10 cellular contexts compared by ENCODE assay signal in genomic region chr2:31297751-31298150, GRCh38.
DNase-seq lines count a peak whose midpoint lies in the region; ATAC-seq and TF ChIP-seq lines count a peak whose summit lies in the region.
"Had no signal": no experiment of that assay in that cellular context is flagged by ENCODE, and none has a peak within 500 bp of the region (broad histone marks: within the 10 kb centered on the region; RNA-seq: fewer than 3 reads in every experiment).

No MANE protein-coding gene starts in this region.

- no peak overlapping the region for H3K18ac ChIP-seq in trophoblast cell (ENCODE audit: low read length)

- no peak overlapping the region for H2AFZ ChIP-seq in trophoblast cell (ENCODE audit: insufficient read depth, low read length, poor library complexity)

- no peak overlapping the region for H4K12ac ChIP-seq in trophoblast cell (ENCODE audit: low read depth, low read length)

- DNase-seq in NOMO-1 treated with DMSO at 0.1 percent for 48 hours (lab: John Stamatoyannopoulos, UW; ENCODE audit: unreplicated experiment) (peak; percentile 8), NOMO-1 treated with dmso at 0.1 percent for 144 hours (lab: John Stamatoyannopoulos, UW; ENCODE audit: unreplicated experiment) (no peak), NAMALWA (ENCODE audit: low spot score) (peak; percentile 16), epithelial cell of esophagus (ENCODE audit: low read depth) (peak; percentile 83), trophoblast cell (peak; percentile 40 to 56)
- DNase-seq: NCI-H187; stimulated activated CD4-positive, alpha-beta T cell treated with anti-CD3 and anti-CD28 coated beads, Interleukin-15, amount 100 ng/mL, for 24 hours had no signal

- H4K91ac ChIP-seq in trophoblast cell (ENCODE audit: low read depth, low read length): no peak overlapping the region

- H3K4me2 ChIP-seq in trophoblast cell (ENCODE audit: low read length): no peak overlapping the region

- no peak overlapping the region for H3K4me3 ChIP-seq in epithelial cell of esophagus (ENCODE audit: low read length)
- no peak overlapping the region for H3K4me3 ChIP-seq in trophoblast cell (ENCODE audit: low read depth, low read length)

- no peak overlapping the region for H2BK120ac ChIP-seq in trophoblast cell (ENCODE audit: insufficient read depth, low read length, poor library complexity)

- WGBS in trophoblast cell (ENCODE audit: extremely low coverage, insufficient coverage, insufficient read length): no CpG with 5 or more reads among the region's 1 CpG

- no peak for TF ChIP-seq CTCF in epithelial cell of esophagus (IDR thresholded peaks at IDR 0.05; ENCODE audit: insufficient read depth, low read depth, low read length, missing control alignments)

- no peak overlapping the region for H2BK5ac ChIP-seq in trophoblast cell (ENCODE audit: low read depth, low read length, poor library complexity)

- no peaks in the 10 kb centered on the region for H3K79me2 ChIP-seq in trophoblast cell (ENCODE audit: control insufficient read depth, insufficient read depth, low read length, poor library complexity)

- H2AK5ac ChIP-seq in trophoblast cell (ENCODE audit: low read length): no peak overlapping the region

- no peak overlapping the region for H2BK12ac ChIP-seq in trophoblast cell (ENCODE audit: low read length)

- ATAC-seq in GM18498 (IDR thresholded peaks at IDR 0.05; ENCODE audit: unreplicated experiment) (no peak), GM19328 (IDR thresholded peaks at IDR 0.05; ENCODE audit: unreplicated experiment) (no peak), HG03571 (IDR thresholded peaks at IDR 0.05; ENCODE audit: unreplicated experiment) (no peak)

- no peaks in the 10 kb centered on the region for H3K27me3 ChIP-seq in trophoblast cell (ENCODE audit: insufficient read depth, low read length)

- H3K9me3 ChIP-seq in trophoblast cell (ENCODE audit: insufficient read depth, low read depth, low read length): no peaks in the 10 kb centered on the region

- H3K14ac ChIP-seq in trophoblast cell (ENCODE audit: low read length): no peak overlapping the region

- H3K4ac ChIP-seq in trophoblast cell (ENCODE audit: low read depth, low read length): no peak overlapping the region

- H3K36me3 ChIP-seq in trophoblast cell (ENCODE audit: control insufficient read depth in 1 of 2, insufficient read depth in 2 of 2, low read length in 2 of 2): no peaks in the 10 kb centered on the region

- H3K27ac ChIP-seq in trophoblast cell (ENCODE audit: low read depth, low read length): no peak overlapping the region

- H3K9ac ChIP-seq in trophoblast cell (ENCODE audit: low read length): no peak overlapping the region

- H4K8ac ChIP-seq in trophoblast cell (ENCODE audit: low read depth, low read length): no peak overlapping the region

- peaks cover 5% of the 10 kb centered on the region for H3K79me1 ChIP-seq in trophoblast cell (ENCODE audit: low read length)

- peaks cover 3 to 5% of the 10 kb centered on the region in 2 experiments for H3K4me1 ChIP-seq in trophoblast cell (ENCODE audit: control insufficient read depth in 1 of 2, insufficient read depth in 2 of 2, low read length in 2 of 2)

- H3K23ac ChIP-seq in trophoblast cell (ENCODE audit: low read length): no peak overlapping the region
